ENCODE assay signal across 1 cellular context in the genomic region with DNA sequence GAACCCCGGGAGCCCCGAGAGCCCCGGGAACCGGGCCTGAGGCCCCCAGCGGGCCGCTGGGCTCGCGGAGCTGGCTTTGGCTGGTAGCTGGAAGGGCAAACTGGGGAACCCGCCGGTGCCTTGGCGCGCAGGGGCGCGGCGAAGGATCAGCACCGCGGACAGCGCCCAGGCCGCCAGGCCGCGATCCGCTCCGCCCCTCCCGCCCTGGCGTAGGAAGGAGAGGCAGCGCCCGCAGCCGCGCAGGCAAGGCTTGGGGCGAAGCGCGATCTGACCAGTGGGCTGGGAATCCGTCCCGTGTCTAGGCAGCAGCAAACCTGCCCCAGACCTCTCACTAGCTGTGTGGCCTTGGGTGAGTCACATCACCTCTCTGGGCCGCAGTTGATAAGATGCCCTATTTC.
TF ChIP-seq lines count a peak whose summit lies in the region.

No MANE protein-coding gene starts in this region.

TF ChIP-seq in HepG2, 621 proteins besides CTCF, POLR2A, EP300 and RAD21 (continued from another document and continues in another):
- TF ChIP-seq ZNF317 (CRISPR knock-in tag; IDR thresholded peaks at IDR 0.05) (peak; percentile 62), TRIM22 (IDR thresholded peaks at IDR 0.05) (no peak), PHF5A (CRISPR knock-in tag; IDR thresholded peaks at IDR 0.05; ENCODE audit: low read depth, unreplicated experiment) (no peak), ZBTB20 (CRISPR knock-in tag; IDR thresholded peaks at IDR 0.05; ENCODE audit: borderline replicate concordance, low read depth) (peak; percentile 62; the same call in 1 of the 2 replicates), ISX (CRISPR knock-in tag; conservative IDR thresholded peaks at IDR 0.05) (peak; percentile 97), ZNF761 (CRISPR knock-in tag; conservative IDR thresholded peaks at IDR 0.05) (peak; percentile 90), ZNF672 (CRISPR knock-in tag; IDR thresholded peaks at IDR 0.05) (peak; percentile 84; the same call in 1 of the 2 replicates), PREB (CRISPR knock-in tag; IDR thresholded peaks at IDR 0.05) (peak; percentile 89; the same call in 1 of the 2 replicates), ZNF652 (CRISPR knock-in tag; IDR thresholded peaks at IDR 0.05; ENCODE audit: borderline replicate concordance, low read depth) (0 out of 2 replicates have a peak, but pooled peaks have one; percentile 15), ZNF354B (CRISPR knock-in tag; IDR thresholded peaks at IDR 0.05) (no peak), ZNF33B (CRISPR knock-in tag; IDR thresholded peaks at IDR 0.05) (peak; percentile 83; the same call in 1 of the 2 replicates), TBL1XR1 (IDR thresholded peaks at IDR 0.05; ENCODE audit: borderline replicate concordance, low read length, partially characterized antibody) (no peak), RARG (CRISPR knock-in tag; IDR thresholded peaks at IDR 0.05; ENCODE audit: low read depth) (no peak; the same call in 1 of the 2 replicates), SKI (IDR thresholded peaks at IDR 0.05; ENCODE audit: partially characterized antibody) (no peak), TSC22D2 (CRISPR knock-in tag; IDR thresholded peaks at IDR 0.05; ENCODE audit: borderline replicate concordance) (peak; percentile 99), SRSF4 (IDR thresholded peaks at IDR 0.05; ENCODE audit: low read depth, low read length, poor library complexity, severe bottlenecking) (no peak), ZSCAN29 (CRISPR knock-in tag; conservative IDR thresholded peaks at IDR 0.05) (no peak), ZNF275 (CRISPR knock-in tag; IDR thresholded peaks at IDR 0.05; ENCODE audit: borderline replicate concordance) (peak; percentile 98), ZNF17 (CRISPR knock-in tag; IDR thresholded peaks at IDR 0.05) (peak; percentile 71; the same call in 1 of the 2 replicates), NFIC (IDR thresholded peaks at IDR 0.05; ENCODE audit: low read length) (no peak), TARDBP (CRISPR knock-in tag; IDR thresholded peaks at IDR 0.05) (peak; percentile 62; the same call in 1 of the 2 replicates), SP4 (CRISPR knock-in tag; IDR thresholded peaks at IDR 0.05) (peak; percentile 81), ELF3 (CRISPR knock-in tag; IDR thresholded peaks at IDR 0.05) (peak; percentile 89), ZEB1 (IDR thresholded peaks at IDR 0.05; ENCODE audit: insufficient replicate concordance, low read depth) (no peak), ZNF430 (CRISPR knock-in tag; IDR thresholded peaks at IDR 0.05) (peak; percentile 98), ZSCAN12 (CRISPR knock-in tag; IDR thresholded peaks at IDR 0.05) (peak; percentile 99), ZBTB33 (CRISPR knock-in tag; IDR thresholded peaks at IDR 0.05) (0 out of 2 replicates have a peak, but pooled peaks have one; percentile 61), FOSL1 (CRISPR knock-in tag; IDR thresholded peaks at IDR 0.05; ENCODE audit: borderline replicate concordance) (peak; percentile 58; the same call in 1 of the 2 replicates), RXRA (CRISPR knock-in tag; IDR thresholded peaks at IDR 0.05) (peak; percentile 72), ZNF20 (CRISPR knock-in tag; IDR thresholded peaks at IDR 0.05) (0 out of 2 replicates have a peak, but pooled peaks have one; percentile 37), GTF3A (CRISPR knock-in tag; conservative IDR thresholded peaks at IDR 0.05) (no peak), ZNF772 (CRISPR knock-in tag; IDR thresholded peaks at IDR 0.05) (peak; percentile 95; the same call in 1 of the 2 replicates), MXD4 (CRISPR knock-in tag; IDR thresholded peaks at IDR 0.05) (peak; percentile 90; the same call in 1 of the 2 replicates), RFX3 (CRISPR knock-in tag; IDR thresholded peaks at IDR 0.05) (no peak), ZMYM2 (CRISPR knock-in tag; IDR thresholded peaks at IDR 0.05) (no peak), RBM22 (optimal IDR thresholded peaks at IDR 0.05; ENCODE audit: low read length) (no peak)
- TF ChIP-seq, protein P1, sequence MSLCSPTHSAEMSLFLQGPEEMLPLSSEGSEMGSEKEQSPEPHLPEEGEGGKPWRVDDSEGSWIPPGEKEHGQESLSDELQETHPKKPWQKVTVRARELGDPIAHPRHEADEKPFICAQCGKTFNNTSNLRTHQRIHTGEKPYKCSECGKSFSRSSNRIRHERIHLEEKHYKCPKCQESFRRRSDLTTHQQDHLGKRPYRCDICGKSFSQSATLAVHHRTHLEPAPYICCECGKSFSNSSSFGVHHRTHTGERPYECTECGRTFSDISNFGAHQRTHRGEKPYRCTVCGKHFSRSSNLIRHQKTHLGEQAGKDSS (CRISPR knock-in tag; IDR thresholded peaks at IDR 0.05; ENCODE audit: borderline replicate concordance, low read depth) = peak; percentile 90; the same call in 1 of the 2 replicates
- TF ChIP-seq, protein P2, sequence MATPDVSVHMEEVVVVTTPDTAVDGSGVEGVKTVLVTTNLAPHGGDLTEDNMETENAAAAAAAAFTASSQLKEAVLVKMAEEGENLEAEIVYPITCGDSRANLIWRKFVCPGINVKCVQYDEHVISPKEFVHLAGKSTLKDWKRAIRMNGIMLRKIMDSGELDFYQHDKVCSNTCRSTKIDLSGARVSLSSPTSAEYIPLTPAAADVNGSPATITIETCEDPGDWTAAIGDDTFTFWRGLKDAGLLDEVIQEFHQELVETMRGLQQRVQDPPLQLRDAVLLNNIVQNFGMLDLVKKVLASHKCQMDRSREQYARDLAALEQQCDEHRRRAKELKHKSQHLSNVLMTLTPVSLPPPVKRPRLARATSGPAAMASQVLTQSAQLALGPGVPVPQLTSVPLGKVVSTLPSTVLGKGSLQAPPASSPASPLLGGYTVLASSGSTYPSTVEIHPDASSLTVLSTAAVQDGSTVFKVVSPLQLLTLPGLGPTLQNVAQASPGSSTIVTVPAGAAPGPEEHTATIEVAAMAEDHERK (CRISPR knock-in tag; IDR thresholded peaks at IDR 0.05; ENCODE audit: low read depth) = no peak
- TF ChIP-seq, protein P3, sequence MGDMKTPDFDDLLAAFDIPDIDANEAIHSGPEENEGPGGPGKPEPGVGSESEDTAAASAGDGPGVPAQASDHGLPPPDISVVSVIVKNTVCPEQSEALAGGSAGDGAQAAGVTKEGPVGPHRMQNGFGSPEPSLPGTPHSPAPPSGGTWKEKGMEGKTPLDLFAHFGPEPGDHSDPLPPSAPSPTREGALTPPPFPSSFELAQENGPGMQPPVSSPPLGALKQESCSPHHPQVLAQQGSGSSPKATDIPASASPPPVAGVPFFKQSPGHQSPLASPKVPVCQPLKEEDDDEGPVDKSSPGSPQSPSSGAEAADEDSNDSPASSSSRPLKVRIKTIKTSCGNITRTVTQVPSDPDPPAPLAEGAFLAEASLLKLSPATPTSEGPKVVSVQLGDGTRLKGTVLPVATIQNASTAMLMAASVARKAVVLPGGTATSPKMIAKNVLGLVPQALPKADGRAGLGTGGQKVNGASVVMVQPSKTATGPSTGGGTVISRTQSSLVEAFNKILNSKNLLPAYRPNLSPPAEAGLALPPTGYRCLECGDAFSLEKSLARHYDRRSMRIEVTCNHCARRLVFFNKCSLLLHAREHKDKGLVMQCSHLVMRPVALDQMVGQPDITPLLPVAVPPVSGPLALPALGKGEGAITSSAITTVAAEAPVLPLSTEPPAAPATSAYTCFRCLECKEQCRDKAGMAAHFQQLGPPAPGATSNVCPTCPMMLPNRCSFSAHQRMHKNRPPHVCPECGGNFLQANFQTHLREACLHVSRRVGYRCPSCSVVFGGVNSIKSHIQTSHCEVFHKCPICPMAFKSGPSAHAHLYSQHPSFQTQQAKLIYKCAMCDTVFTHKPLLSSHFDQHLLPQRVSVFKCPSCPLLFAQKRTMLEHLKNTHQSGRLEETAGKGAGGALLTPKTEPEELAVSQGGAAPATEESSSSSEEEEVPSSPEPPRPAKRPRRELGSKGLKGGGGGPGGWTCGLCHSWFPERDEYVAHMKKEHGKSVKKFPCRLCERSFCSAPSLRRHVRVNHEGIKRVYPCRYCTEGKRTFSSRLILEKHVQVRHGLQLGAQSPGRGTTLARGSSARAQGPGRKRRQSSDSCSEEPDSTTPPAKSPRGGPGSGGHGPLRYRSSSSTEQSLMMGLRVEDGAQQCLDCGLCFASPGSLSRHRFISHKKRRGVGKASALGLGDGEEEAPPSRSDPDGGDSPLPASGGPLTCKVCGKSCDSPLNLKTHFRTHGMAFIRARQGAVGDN (CRISPR knock-in tag; IDR thresholded peaks at IDR 0.05) = peak; percentile 80
- TF ChIP-seq, protein P4, sequence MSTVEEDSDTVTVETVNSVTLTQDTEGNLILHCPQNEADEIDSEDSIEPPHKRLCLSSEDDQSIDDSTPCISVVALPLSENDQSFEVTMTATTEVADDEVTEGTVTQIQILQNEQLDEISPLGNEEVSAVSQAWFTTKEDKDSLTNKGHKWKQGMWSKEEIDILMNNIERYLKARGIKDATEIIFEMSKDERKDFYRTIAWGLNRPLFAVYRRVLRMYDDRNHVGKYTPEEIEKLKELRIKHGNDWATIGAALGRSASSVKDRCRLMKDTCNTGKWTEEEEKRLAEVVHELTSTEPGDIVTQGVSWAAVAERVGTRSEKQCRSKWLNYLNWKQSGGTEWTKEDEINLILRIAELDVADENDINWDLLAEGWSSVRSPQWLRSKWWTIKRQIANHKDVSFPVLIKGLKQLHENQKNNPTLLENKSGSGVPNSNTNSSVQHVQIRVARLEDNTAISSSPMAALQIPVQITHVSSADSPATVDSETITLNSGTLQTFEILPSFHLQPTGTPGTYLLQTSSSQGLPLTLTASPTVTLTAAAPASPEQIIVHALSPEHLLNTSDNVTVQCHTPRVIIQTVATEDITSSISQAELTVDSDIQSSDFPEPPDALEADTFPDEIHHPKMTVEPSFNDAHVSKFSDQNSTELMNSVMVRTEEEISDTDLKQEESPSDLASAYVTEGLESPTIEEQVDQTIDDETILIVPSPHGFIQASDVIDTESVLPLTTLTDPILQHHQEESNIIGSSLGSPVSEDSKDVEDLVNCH (CRISPR knock-in tag; IDR thresholded peaks at IDR 0.05) = no peak
- TF ChIP-seq, protein P5, sequence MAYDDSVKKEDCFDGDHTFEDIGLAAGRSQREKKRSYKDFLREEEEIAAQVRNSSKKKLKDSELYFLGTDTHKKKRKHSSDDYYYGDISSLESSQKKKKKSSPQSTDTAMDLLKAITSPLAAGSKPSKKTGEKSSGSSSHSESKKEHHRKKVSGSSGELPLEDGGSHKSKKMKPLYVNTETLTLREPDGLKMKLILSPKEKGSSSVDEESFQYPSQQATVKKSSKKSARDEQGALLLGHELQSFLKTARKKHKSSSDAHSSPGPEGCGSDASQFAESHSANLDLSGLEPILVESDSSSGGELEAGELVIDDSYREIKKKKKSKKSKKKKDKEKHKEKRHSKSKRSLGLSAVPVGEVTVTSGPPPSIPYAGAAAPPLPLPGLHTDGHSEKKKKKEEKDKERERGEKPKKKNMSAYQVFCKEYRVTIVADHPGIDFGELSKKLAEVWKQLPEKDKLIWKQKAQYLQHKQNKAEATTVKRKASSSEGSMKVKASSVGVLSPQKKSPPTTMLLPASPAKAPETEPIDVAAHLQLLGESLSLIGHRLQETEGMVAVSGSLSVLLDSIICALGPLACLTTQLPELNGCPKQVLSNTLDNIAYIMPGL (CRISPR knock-in tag; IDR thresholded peaks at IDR 0.05; ENCODE audit: borderline replicate concordance in 1 of 2, low read depth in 1 of 2) = peak in 1 of 2 experiments; percentile 63; a peak in 1 of 4 replicates
